1 cellular context compared by ENCODE assay signal in the genomic region with DNA sequence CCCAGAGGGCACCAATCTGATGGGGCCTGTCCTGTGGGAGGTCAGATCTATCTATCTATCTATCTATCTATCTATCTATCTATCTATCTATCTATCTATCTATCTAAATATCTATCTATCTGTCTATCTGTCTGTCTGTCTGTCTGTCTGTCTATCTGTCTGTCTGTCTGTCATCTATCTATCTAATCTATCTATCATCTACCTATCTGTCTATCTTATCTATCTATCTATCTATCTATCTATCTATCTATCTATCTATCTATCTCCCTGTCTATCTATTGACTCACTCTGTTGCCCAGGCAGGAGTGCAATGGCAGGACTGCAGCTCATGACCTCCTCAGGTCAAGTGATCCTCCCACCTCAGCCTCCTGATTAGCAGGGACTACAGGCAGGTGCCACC.
TF ChIP-seq lines count a peak whose summit lies in the region.

No MANE protein-coding gene starts in this region.

TF ChIP-seq in K562, 482 proteins besides CTCF, POLR2A, EP300 and RAD21 (continued from another document):
- TF ChIP-seq, protein P1, sequence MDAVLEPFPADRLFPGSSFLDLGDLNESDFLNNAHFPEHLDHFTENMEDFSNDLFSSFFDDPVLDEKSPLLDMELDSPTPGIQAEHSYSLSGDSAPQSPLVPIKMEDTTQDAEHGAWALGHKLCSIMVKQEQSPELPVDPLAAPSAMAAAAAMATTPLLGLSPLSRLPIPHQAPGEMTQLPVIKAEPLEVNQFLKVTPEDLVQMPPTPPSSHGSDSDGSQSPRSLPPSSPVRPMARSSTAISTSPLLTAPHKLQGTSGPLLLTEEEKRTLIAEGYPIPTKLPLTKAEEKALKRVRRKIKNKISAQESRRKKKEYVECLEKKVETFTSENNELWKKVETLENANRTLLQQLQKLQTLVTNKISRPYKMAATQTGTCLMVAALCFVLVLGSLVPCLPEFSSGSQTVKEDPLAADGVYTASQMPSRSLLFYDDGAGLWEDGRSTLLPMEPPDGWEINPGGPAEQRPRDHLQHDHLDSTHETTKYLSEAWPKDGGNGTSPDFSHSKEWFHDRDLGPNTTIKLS (IDR thresholded peaks at IDR 0.05; ENCODE audit: borderline replicate concordance, low read depth), result no peak
- TF ChIP-seq NFIC (IDR thresholded peaks at IDR 0.05), result no peak
- no peak for TF ChIP-seq HNRNPK (IDR thresholded peaks at IDR 0.05; ENCODE audit: low read depth, low read length, poor library complexity, severe bottlenecking)
- TF ChIP-seq ARID1B (IDR thresholded peaks at IDR 0.05), result no peak
